Comparison of ENCODE assay signal across 7 cellular contexts in genomic region chr15:65236443-65236842, GRCh38. TPM values are rescaled to one million over a fixed set of nuclear protein-coding genes. Genes with fewer than 3 reads are reported as not detected.
"Had no signal": no experiment of that assay in that cellular context is flagged by ENCODE, and none has a peak within 500 bp of the region (broad histone marks: within the 10 kb centered on the region; RNA-seq: fewer than 3 reads in every experiment).

No MANE protein-coding gene starts in this region.

RNA-seq across cellular contexts. Expression of gene CILP, which starts 25.2 kb away (rescaled TPM):
- total RNA-seq: H7, HepG2 had no signal
- polyA plus RNA-seq: GM23338, IgD-negative memory B cell had no signal

RNA-seq across cellular contexts. Expression of gene RNU5A-1, which starts 59.4 kb away (rescaled TPM):
- total RNA-seq: GM23338, H4, H7, HFFc6, HT1080 had no signal
- polyA plus RNA-seq: GM23338, HepG2, IgD-negative memory B cell had no signal
